ENCODE assay signal across 15 cellular contexts in genomic region chr5:176986280-176986679, GRCh38.
"Had no signal": no experiment of that assay in that cellular context is flagged by ENCODE, and none has a peak within 500 bp of the region (broad histone marks: within the 10 kb centered on the region; RNA-seq: fewer than 3 reads in every experiment).

No MANE protein-coding gene starts in this region.

- H3K36me3 Mint-ChIP-seq: natural killer cell treated with Interleukin-12 subunit alpha and Interleukin-12 subunit beta and Interleukin-15 and Interleukin-18, amount 100 ng/mL, for 72 hours had no signal

- DNase-seq: activated CD4-positive, alpha-beta T cell treated with anti-CD3 and anti-CD28 coated beads for 1 hour; amniotic stem cell; body of pancreas; gastrocnemius medialis; heart right ventricle; mammary epithelial cell; occipital lobe; stimulated activated CD4-positive, alpha-beta T cell treated with anti-CD3 and anti-CD28 coated beads, Interleukin-1b, Interleukin-23, amount 100 ng/mL, for 48 hours had no signal

- H3K27ac ChIP-seq: body of pancreas, epithelial cell of prostate, gastrocnemius medialis, SK-N-MC had no signal

- H3K4me1 ChIP-seq: body of pancreas had no signal

- H3K27me3 ChIP-seq: body of pancreas, gastrocnemius medialis, heart right ventricle, spleen had no signal

- H3K27ac Mint-ChIP-seq: natural killer cell treated with Interleukin-12 subunit alpha and Interleukin-12 subunit beta and Interleukin-15 and Interleukin-18, amount 100 ng/mL, for 72 hours; progenitor cell of endocrine pancreas had no signal

- H3K9me3 ChIP-seq: body of pancreas, gastrocnemius medialis, heart right ventricle, spleen had no signal

- H3K4me3 Mint-ChIP-seq: central memory CD8-positive, alpha-beta T cell; natural killer cell treated with Interleukin-12 subunit alpha and Interleukin-12 subunit beta and Interleukin-15 and Interleukin-18, amount 100 ng/mL, for 72 hours had no signal

- H3K4me3 ChIP-seq: body of pancreas, gastrocnemius medialis, heart right ventricle, SK-N-MC, spleen had no signal

- H3K27me3 Mint-ChIP-seq: central memory CD8-positive, alpha-beta T cell; natural killer cell treated with Interleukin-12 subunit alpha and Interleukin-12 subunit beta and Interleukin-15 and Interleukin-18, amount 100 ng/mL, for 72 hours; progenitor cell of endocrine pancreas had no signal

- ATAC-seq: body of pancreas, gastrocnemius medialis, sciatic nerve had no signal

- H3K9me3 Mint-ChIP-seq: central memory CD8-positive, alpha-beta T cell; natural killer cell treated with Interleukin-12 subunit alpha and Interleukin-12 subunit beta and Interleukin-15 and Interleukin-18, amount 100 ng/mL, for 72 hours had no signal
